29 cellular contexts compared by ENCODE assay signal in the genomic region with DNA sequence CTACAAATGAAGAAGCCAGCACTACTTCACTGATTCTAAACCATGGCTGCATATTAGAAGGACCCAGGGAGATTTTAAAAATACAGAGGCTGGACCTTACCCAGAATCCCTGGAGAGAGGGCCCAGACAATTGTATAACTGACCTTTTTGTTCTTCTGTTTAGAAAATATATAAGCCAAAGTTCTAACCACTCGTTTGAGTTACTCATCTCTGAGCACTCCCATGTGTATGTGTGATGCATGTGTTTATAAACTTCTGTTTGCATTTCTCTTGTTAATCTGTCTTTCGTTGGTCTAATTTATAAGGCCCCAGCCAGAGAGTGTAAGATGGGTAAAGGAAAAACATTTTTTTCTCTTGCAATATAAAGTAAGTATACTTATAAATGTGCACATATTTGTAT.
DNase-seq lines count a peak whose midpoint lies in the region; ATAC-seq and TF ChIP-seq lines count a peak whose summit lies in the region.
"Had no signal": no experiment of that assay in that cellular context is flagged by ENCODE, and none has a peak within 500 bp of the region (broad histone marks: within the 10 kb centered on the region; RNA-seq: fewer than 3 reads in every experiment).

No MANE protein-coding gene starts in this region.

- H3K36me3 ChIP-seq in esophagus squamous epithelium (no peaks in the 10 kb centered on the region), mesendoderm (ENCODE audit: control insufficient read depth, insufficient read depth, low read length) (no peaks in the 10 kb centered on the region), stomach (no peaks in the 10 kb centered on the region), HAP-1 (replicated peaks) (no peaks in the 10 kb centered on the region; the same call in 1 of the 2 replicates)
- H3K36me3 ChIP-seq: brain microvascular endothelial cell, left lung, neural progenitor cell, Peyer's patch had no signal

- peak; percentile 54 for DNase-seq in LHCN-M2 (ENCODE audit: low read depth)
- no peak for DNase-seq in esophagus squamous epithelium (lab: John Stamatoyannopoulos, UW)
- no peak for DNase-seq in mesendoderm
- no peak for DNase-seq in stomach
- no peak for DNase-seq in activated CD8-positive, alpha-beta T cell treated with anti-CD3 and anti-CD28 coated beads, Interleukin-2, amount 10 ng/mL, durations not matched to agents 7 days and 5 days
- no peak for DNase-seq in HAP-1 (ENCODE audit: low spot score in 2 of 2)
- no peak for DNase-seq in activated CD4-positive, alpha-beta T cell treated with anti-CD3 and anti-CD28 coated beads for 48 hours
- DNase-seq: activated CD4-positive, alpha-beta memory T cell treated with anti-CD3 and anti-CD28 coated beads, Interleukin-2, amount 10 ng/mL, durations not matched to agents 7 days and 5 days; activated effector memory CD4-positive, alpha-beta T cell treated with anti-CD3 and anti-CD28 coated beads, Interleukin-2, amount 50 U/mL, for 16 hours; CD4-positive, alpha-beta T cell; DMS 273 treated with DMSO at 0.1 percent for 48 hours; hippocampal formation; immature natural killer cell; left lung; NCI-H1694 treated with DMSO at 0.1 percent for 48 hours; NCI-H2171; NCI-H510A treated with DMSO at 0.1 percent for 48 hours; Peyer's patch; SIG-M5; T-helper 1 cell had no signal

- H3K36me3 Mint-ChIP-seq in activated CD8-positive, alpha-beta T cell treated with anti-CD3 and anti-CD28 coated beads, Interleukin-2, amount 10 ng/mL, durations not matched to agents 7 days and 5 days (ENCODE audit: low read depth): no peaks in the 10 kb centered on the region
- H3K36me3 Mint-ChIP-seq: immature natural killer cell, neural progenitor cell, type B pancreatic cell had no signal

- CTCF ChIA-PET in activated CD8-positive, alpha-beta T cell treated with anti-CD3 and anti-CD28 coated beads, Interleukin-2, amount 10 ng/mL, durations not matched to agents 7 days and 5 days (lab: Charles Lee): no interaction called here

- no peak overlapping the region for H4K8ac ChIP-seq in mesendoderm (ENCODE audit: low read depth, low read length)

- H3K4me3 Mint-ChIP-seq in activated CD8-positive, alpha-beta T cell treated with anti-CD3 and anti-CD28 coated beads, Interleukin-2, amount 10 ng/mL, durations not matched to agents 7 days and 5 days: no peak overlapping the region
- H3K4me3 Mint-ChIP-seq: activated CD4-positive, alpha-beta memory T cell treated with anti-CD3 and anti-CD28 coated beads, Interleukin-2, amount 10 ng/mL, durations not matched to agents 7 days and 5 days; CD4-positive, alpha-beta T cell; immature natural killer cell; neural progenitor cell; type B pancreatic cell had no signal

- H3K4me1 ChIP-seq in esophagus squamous epithelium: peaks cover 0 to 21% (median 7%) of the 10 kb centered on the region in 3 donors
- peaks cover 2% of the 10 kb centered on the region for H3K4me1 ChIP-seq in mesendoderm (ENCODE audit: control insufficient read depth, low read depth, low read length)
- peaks cover 0 to 18% (median 10%) of the 10 kb centered on the region in 4 donors for H3K4me1 ChIP-seq in stomach
- no peaks in the 10 kb centered on the region for H3K4me1 ChIP-seq in HAP-1
- H3K4me1 ChIP-seq: foreskin keratinocyte, left lung, Peyer's patch had no signal

- ATAC-seq in HG02678 (IDR thresholded peaks at IDR 0.05; ENCODE audit: unreplicated experiment): no peak
- ATAC-seq in activated CD8-positive, alpha-beta T cell treated with anti-CD3 and anti-CD28 coated beads, Interleukin-2, amount 10 ng/mL, durations not matched to agents 7 days and 5 days: no peak
- ATAC-seq: activated CD4-positive, CD25-positive, alpha-beta regulatory T cell treated with anti-CD3 and anti-CD28 coated beads, Interleukin-2, amount 50 U/mL, for 24 hours; foreskin keratinocyte; left lung; sciatic nerve had no signal

- no peaks in the 10 kb centered on the region for H3K4me1 Mint-ChIP-seq in activated CD8-positive, alpha-beta T cell treated with anti-CD3 and anti-CD28 coated beads, Interleukin-2, amount 10 ng/mL, durations not matched to agents 7 days and 5 days (ENCODE audit: low read depth)
- H3K4me1 Mint-ChIP-seq: activated CD4-positive, alpha-beta memory T cell treated with anti-CD3 and anti-CD28 coated beads, Interleukin-2, amount 10 ng/mL, durations not matched to agents 7 days and 5 days; immature natural killer cell had no signal

- no peak overlapping the region for H4K5ac ChIP-seq in mesendoderm (ENCODE audit: low read length)

- WGBS in esophagus squamous epithelium, 2 donors: 60 to 62% methylated on average over 2 of the region's 2 CpGs
- WGBS in mesendoderm (ENCODE audit: extremely low coverage, insufficient coverage, low lambda C conversion rate): no CpG with 5 or more reads among the region's 2 CpGs
- 45 to 66% (median 48%) methylated on average over 2 of the region's 2 CpGs for WGBS in stomach, 5 donors

- H3K9ac ChIP-seq in mesendoderm (ENCODE audit: low read length): no peak overlapping the region
- H3K9ac ChIP-seq: KMS-11, neural progenitor cell had no signal

- H3K79me1 ChIP-seq in mesendoderm (ENCODE audit: low read length): no peaks in the 10 kb centered on the region

- no peaks in the 10 kb centered on the region for H3K79me2 ChIP-seq in mesendoderm (ENCODE audit: control insufficient read depth, insufficient read depth, low read length)

- H3K18ac ChIP-seq in mesendoderm (ENCODE audit: low read length): peak overlapping the region; percentile 99

- TF ChIP-seq CTCF in esophagus squamous epithelium (IDR thresholded peaks at IDR 0.05) (no peak), stomach (IDR thresholded peaks at IDR 0.05) (no peak)

- H3K27me3 ChIP-seq in esophagus squamous epithelium (no peaks in the 10 kb centered on the region), mesendoderm (ENCODE audit: insufficient read depth, low read length, poor library complexity) (no peaks in the 10 kb centered on the region), stomach (no peaks in the 10 kb centered on the region), HAP-1 (ENCODE audit: low read depth) (no peaks in the 10 kb centered on the region)
- H3K27me3 ChIP-seq: brain microvascular endothelial cell, foreskin keratinocyte, left lung, neural progenitor cell, Peyer's patch had no signal

- intact Hi-C loops in esophagus squamous epithelium (cut with DNase I): no loop called here
- intact Hi-C loops in stomach (cut with DNase I; ENCODE audit: low total_unique reads): no loop called here

- H2AK5ac ChIP-seq in mesendoderm (ENCODE audit: low read length): no peak overlapping the region

- peak overlapping the region; percentile 79 for H3K4ac ChIP-seq in mesendoderm (ENCODE audit: low read depth, low read length)

- H3K27me3 Mint-ChIP-seq in activated CD8-positive, alpha-beta T cell treated with anti-CD3 and anti-CD28 coated beads, Interleukin-2, amount 10 ng/mL, durations not matched to agents 7 days and 5 days (ENCODE audit: low read depth): no peaks in the 10 kb centered on the region
- H3K27me3 Mint-ChIP-seq: activated CD4-positive, alpha-beta memory T cell treated with anti-CD3 and anti-CD28 coated beads, Interleukin-2, amount 10 ng/mL, durations not matched to agents 7 days and 5 days; CD4-positive, alpha-beta T cell; type B pancreatic cell had no signal

- POLR2A ChIA-PET in activated CD8-positive, alpha-beta T cell treated with anti-CD3 and anti-CD28 coated beads, Interleukin-2, amount 10 ng/mL, durations not matched to agents 7 days and 5 days (lab: Charles Lee): no interaction called here

- TF ChIP-seq POLR2A in esophagus squamous epithelium (IDR thresholded peaks at IDR 0.05): no peak
- no peak for TF ChIP-seq POLR2A in stomach (IDR thresholded peaks at IDR 0.05)

- H3K9me3 ChIP-seq in esophagus squamous epithelium (no peaks in the 10 kb centered on the region), stomach (no peaks in the 10 kb centered on the region), HAP-1 (no peaks in the 10 kb centered on the region)
- H3K9me3 ChIP-seq: left lung, Peyer's patch had no signal

- no peak overlapping the region for H2BK5ac ChIP-seq in mesendoderm (ENCODE audit: low read length)

- H3K4me3 ChIP-seq in esophagus squamous epithelium (no peak overlapping the region), mesendoderm (ENCODE audit: low read length) (no peak overlapping the region), stomach (no peak overlapping the region), HAP-1 (no peak overlapping the region)
- H3K4me3 ChIP-seq: coronary artery, left lung, neural progenitor cell, Peyer's patch had no signal

- no peaks in the 10 kb centered on the region for H3K9me3 Mint-ChIP-seq in activated CD8-positive, alpha-beta T cell treated with anti-CD3 and anti-CD28 coated beads, Interleukin-2, amount 10 ng/mL, durations not matched to agents 7 days and 5 days (ENCODE audit: insufficient read depth)
- H3K9me3 Mint-ChIP-seq: activated CD4-positive, alpha-beta memory T cell treated with anti-CD3 and anti-CD28 coated beads, Interleukin-2, amount 10 ng/mL, durations not matched to agents 7 days and 5 days; CD4-positive, alpha-beta T cell had no signal

- no peak overlapping the region for H3K56ac ChIP-seq in mesendoderm (ENCODE audit: low read length)

- H3K27ac ChIP-seq in esophagus squamous epithelium (peak overlapping the region; percentile 19 to 51 (median 38)), mesendoderm (ENCODE audit: low read depth, low read length) (peak overlapping the region; percentile 30), stomach (peak overlapping the region in 4 of 5 donors; percentile 20 to 46 (median 34))
- H3K27ac ChIP-seq: brain microvascular endothelial cell, coronary artery, foreskin keratinocyte, KMS-11, left lung, neural progenitor cell, Peyer's patch had no signal

- TF ChIP-seq EP300 in stomach (IDR thresholded peaks at IDR 0.05): no peak

- in situ Hi-C loops in HAP-1 (cut with MboI; ENCODE audit: low sequenced_read_pairs): no loop called here

- no peak overlapping the region for H3K27ac Mint-ChIP-seq in activated CD8-positive, alpha-beta T cell treated with anti-CD3 and anti-CD28 coated beads, Interleukin-2, amount 10 ng/mL, durations not matched to agents 7 days and 5 days
- H3K27ac Mint-ChIP-seq: activated CD4-positive, alpha-beta memory T cell treated with anti-CD3 and anti-CD28 coated beads, Interleukin-2, amount 10 ng/mL, durations not matched to agents 7 days and 5 days; CD4-positive, alpha-beta T cell; immature natural killer cell; type B pancreatic cell had no signal

- no peak overlapping the region for H2BK15ac ChIP-seq in mesendoderm (replicated peaks; ENCODE audit: low read depth)

- H3K4me2 ChIP-seq in mesendoderm (ENCODE audit: low read length): no peak overlapping the region
- H3K4me2 ChIP-seq: KMS-11, neural progenitor cell had no signal

- no peak overlapping the region for H2BK120ac ChIP-seq in mesendoderm (ENCODE audit: low read depth, low read length)

- H3K23ac ChIP-seq in mesendoderm (ENCODE audit: low read length): no peak overlapping the region
